Comparison of ENCODE assay signal across 1 cellular context in genomic region chr3:24042879-24043567, GRCh38.
TF ChIP-seq lines count a peak whose summit lies in the region.

No MANE protein-coding gene starts in this region.

TF ChIP-seq in GM23338, 12 proteins besides CTCF, POLR2A, EP300 and RAD21 (continued from another document):
- TF ChIP-seq, protein P1, sequence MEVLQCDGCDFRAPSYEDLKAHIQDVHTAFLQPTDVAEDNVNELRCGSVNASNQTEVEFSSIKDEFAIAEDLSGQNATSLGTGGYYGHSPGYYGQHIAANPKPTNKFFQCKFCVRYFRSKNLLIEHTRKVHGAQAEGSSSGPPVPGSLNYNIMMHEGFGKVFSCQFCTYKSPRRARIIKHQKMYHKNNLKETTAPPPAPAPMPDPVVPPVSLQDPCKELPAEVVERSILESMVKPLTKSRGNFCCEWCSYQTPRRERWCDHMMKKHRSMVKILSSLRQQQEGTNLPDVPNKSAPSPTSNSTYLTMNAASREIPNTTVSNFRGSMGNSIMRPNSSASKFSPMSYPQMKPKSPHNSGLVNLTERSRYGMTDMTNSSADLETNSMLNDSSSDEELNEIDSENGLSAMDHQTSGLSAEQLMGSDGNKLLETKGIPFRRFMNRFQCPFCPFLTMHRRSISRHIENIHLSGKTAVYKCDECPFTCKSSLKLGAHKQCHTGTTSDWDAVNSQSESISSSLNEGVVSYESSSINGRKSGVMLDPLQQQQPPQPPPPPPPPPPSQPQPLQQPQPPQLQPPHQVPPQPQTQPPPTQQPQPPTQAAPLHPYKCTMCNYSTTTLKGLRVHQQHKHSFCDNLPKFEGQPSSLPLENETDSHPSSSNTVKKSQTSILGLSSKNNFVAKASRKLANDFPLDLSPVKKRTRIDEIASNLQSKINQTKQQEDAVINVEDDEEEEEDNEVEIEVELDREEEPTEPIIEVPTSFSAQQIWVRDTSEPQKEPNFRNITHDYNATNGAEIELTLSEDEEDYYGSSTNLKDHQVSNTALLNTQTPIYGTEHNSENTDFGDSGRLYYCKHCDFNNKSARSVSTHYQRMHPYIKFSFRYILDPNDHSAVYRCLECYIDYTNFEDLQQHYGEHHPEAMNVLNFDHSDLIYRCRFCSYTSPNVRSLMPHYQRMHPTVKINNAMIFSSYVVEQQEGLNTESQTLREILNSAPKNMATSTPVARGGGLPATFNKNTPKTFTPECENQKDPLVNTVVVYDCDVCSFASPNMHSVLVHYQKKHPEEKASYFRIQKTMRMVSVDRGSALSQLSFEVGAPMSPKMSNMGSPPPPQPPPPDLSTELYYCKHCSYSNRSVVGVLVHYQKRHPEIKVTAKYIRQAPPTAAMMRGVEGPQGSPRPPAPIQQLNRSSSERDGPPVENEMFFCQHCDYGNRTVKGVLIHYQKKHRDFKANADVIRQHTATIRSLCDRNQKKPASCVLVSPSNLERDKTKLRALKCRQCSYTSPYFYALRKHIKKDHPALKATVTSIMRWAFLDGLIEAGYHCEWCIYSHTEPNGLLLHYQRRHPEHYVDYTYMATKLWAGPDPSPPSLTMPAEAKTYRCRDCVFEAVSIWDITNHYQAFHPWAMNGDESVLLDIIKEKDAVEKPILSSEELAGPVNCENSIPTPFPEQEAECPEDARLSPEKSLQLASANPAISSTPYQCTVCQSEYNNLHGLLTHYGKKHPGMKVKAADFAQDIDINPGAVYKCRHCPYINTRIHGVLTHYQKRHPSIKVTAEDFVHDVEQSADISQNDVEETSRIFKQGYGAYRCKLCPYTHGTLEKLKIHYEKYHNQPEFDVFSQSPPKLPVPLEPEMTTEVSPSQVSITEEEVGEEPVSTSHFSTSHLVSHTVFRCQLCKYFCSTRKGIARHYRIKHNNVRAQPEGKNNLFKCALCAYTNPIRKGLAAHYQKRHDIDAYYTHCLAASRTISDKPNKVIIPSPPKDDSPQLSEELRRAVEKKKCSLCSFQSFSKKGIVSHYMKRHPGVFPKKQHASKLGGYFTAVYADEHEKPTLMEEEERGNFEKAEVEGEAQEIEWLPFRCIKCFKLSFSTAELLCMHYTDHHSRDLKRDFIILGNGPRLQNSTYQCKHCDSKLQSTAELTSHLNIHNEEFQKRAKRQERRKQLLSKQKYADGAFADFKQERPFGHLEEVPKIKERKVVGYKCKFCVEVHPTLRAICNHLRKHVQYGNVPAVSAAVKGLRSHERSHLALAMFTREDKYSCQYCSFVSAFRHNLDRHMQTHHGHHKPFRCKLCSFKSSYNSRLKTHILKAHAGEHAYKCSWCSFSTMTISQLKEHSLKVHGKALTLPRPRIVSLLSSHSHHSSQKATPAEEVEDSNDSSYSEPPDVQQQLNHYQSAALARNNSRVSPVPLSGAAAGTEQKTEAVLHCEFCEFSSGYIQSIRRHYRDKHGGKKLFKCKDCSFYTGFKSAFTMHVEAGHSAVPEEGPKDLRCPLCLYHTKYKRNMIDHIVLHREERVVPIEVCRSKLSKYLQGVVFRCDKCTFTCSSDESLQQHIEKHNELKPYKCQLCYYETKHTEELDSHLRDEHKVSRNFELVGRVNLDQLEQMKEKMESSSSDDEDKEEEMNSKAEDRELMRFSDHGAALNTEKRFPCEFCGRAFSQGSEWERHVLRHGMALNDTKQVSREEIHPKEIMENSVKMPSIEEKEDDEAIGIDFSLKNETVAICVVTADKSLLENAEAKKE (CRISPR knock-in tag; IDR thresholded peaks at IDR 0.05): no peak
- TF ChIP-seq REST (IDR thresholded peaks at IDR 0.05; ENCODE audit: unreplicated experiment): no peak
